Comparison of ENCODE assay signal across 12 cellular contexts in the genomic region with DNA sequence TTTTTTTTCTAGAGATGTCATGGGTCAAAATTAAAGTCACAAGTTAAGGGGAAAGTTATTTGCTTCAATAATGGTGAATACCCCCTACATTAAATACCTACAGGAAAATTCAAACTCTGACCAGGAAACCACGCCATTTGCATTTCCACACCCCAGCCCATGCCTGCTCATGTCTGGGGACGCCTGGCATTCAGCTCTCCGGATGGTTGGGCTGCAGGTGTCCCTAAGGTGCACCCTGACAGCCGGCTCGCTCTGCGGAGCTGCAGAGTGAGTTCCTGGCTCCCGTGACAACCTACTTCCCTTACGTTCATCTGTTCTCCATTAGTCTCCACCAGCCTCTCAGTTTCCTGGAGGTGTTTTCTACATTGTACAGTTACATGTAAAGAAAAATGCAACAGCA.
A peak's percentile ranks its signal among the peaks of the same experiment; 100 is the strongest.
DNase-seq lines count a peak whose midpoint lies in the region; ATAC-seq and TF ChIP-seq lines count a peak whose summit lies in the region.
"Had no signal": no experiment of that assay in that cellular context is flagged by ENCODE, and none has a peak within 500 bp of the region (broad histone marks: within the 10 kb centered on the region; RNA-seq: fewer than 3 reads in every experiment).

No MANE protein-coding gene starts in this region.

- TF ChIP-seq CTCF in OCI-LY1 (IDR thresholded peaks at IDR 0.05; ENCODE audit: low read length), result no peak
- TF ChIP-seq CTCF in upper lobe of left lung (IDR thresholded peaks at IDR 0.05), result no peak

- H3K79me2 ChIP-seq in OCI-LY1 (ENCODE audit: insufficient read depth, low read length), result no peaks in the 10 kb centered on the region

- peak overlapping the region; percentile 53 for H3K4me2 ChIP-seq in OCI-LY1 (ENCODE audit: low read length)

- H3K27ac ChIP-seq in OCI-LY1 (ENCODE audit: low read depth, low read length, poor library complexity, severe bottlenecking), result peak overlapping the region; percentile 67
- peak overlapping the region; percentile 62 to 80 (median 72) for H3K27ac ChIP-seq in upper lobe of left lung
- H3K27ac ChIP-seq in SJCRH30, result no peak overlapping the region
- H3K27ac ChIP-seq: right atrium auricular region had no signal

- peak; percentile 19 for DNase-seq in DMS153 (lab: John Stamatoyannopoulos, UW)
- DNase-seq in DMS153 treated with DMSO at 0.1 percent for 48 hours (lab: John Stamatoyannopoulos, UW; ENCODE audit: unreplicated experiment), result no peak
- peak; percentile 46 to 48 for DNase-seq in upper lobe of left lung
- no peak for DNase-seq in ACHN
- DNase-seq in medulla oblongata (ENCODE audit: extremely low spot score), result no peak
- no peak for DNase-seq in SJCRH30
- DNase-seq: 8988T; activated CD8-positive, alpha-beta memory T cell treated with anti-CD3 and anti-CD28 coated beads for 24 hours; left cardiac atrium had no signal

- H3K9ac ChIP-seq in OCI-LY1 (ENCODE audit: low read length), result no peak overlapping the region; the same call in 1 of the 2 replicates

- no peak for TF ChIP-seq POLR2A in upper lobe of left lung (IDR thresholded peaks at IDR 0.05)

- 61 to 93% methylated on average over 8 of the region's 8 CpGs for WGBS in upper lobe of left lung, 2 donors

- H3K9me3 ChIP-seq in OCI-LY1 (ENCODE audit: low read length) (no peaks in the 10 kb centered on the region), upper lobe of left lung (no peaks in the 10 kb centered on the region), SJCRH30 (replicated peaks) (no peaks in the 10 kb centered on the region)
- H3K9me3 ChIP-seq: right atrium auricular region had no signal

- H3F3A ChIP-seq in OCI-LY1 (ENCODE audit: insufficient read depth, low read length), result no peaks in the 10 kb centered on the region

- no peak for TF ChIP-seq EP300 in upper lobe of left lung (IDR thresholded peaks at IDR 0.05)

- H3K4me3 ChIP-seq in OCI-LY1 (ENCODE audit: low read depth, low read length, poor library complexity, severe bottlenecking) (peak overlapping the region; percentile 20), upper lobe of left lung (peak overlapping the region in 3 of 4 donors; percentile 29 to 45 (median 38)), SJCRH30 (no peak overlapping the region)
- H3K4me3 ChIP-seq: right atrium auricular region had no signal

- no peaks in the 10 kb centered on the region for H4K20me1 ChIP-seq in OCI-LY1 (ENCODE audit: insufficient read depth, low read length)

- in situ Hi-C loops in ACHN (cut with HindIII; ENCODE audit: low pct_ligation_motif_present, low pct_unique_long_range_greater_than_20kb, low sequenced_read_pairs), result no loop called here

- H3K4me1 ChIP-seq in OCI-LY1 (ENCODE audit: insufficient read depth, low read length, severe bottlenecking) (peaks cover 18% of the 10 kb centered on the region), upper lobe of left lung (peaks cover 0 to 3% (median 1%) of the 10 kb centered on the region in 4 donors), SJCRH30 (no peaks in the 10 kb centered on the region)
- H3K4me1 ChIP-seq: right atrium auricular region had no signal

- H3K36me3 ChIP-seq in OCI-LY1 (ENCODE audit: insufficient read depth, low read length) (peaks cover 9% of the 10 kb centered on the region; the same call in 1 of the 2 replicates), upper lobe of left lung (no peaks in the 10 kb centered on the region), SJCRH30 (no peaks in the 10 kb centered on the region)
- H3K36me3 ChIP-seq: right atrium auricular region had no signal

- H3K9me2 ChIP-seq in OCI-LY1 (ENCODE audit: low read depth, low read length), result no peaks in the 10 kb centered on the region

- no peaks in the 10 kb centered on the region for H3K27me3 ChIP-seq in OCI-LY1 (ENCODE audit: insufficient read depth, low read length)
- H3K27me3 ChIP-seq in upper lobe of left lung, result no peaks in the 10 kb centered on the region
- H3K27me3 ChIP-seq in SJCRH30, result no peaks in the 10 kb centered on the region
- H3K27me3 ChIP-seq: right atrium auricular region had no signal

- no peak overlapping the region for H2AFZ ChIP-seq in OCI-LY1 (ENCODE audit: low read length)

- ATAC-seq in HG02840 (IDR thresholded peaks at IDR 0.05; ENCODE audit: low FRiP score, unreplicated experiment) (peak; percentile 91), upper lobe of left lung (ENCODE audit: low FRiP score in 2 of 2) (peak; percentile 44 to 84)
- ATAC-seq: left cardiac atrium had no signal

Comparison
In these comparisons a context has a peak if more than half of its experiments do, and no peak if none do; other contexts are left out.
1. DNase-seq: peak in DMS153 (single experiment) and upper lobe of left lung (2 of 2); none in DMS153 treated with DMSO at 0.1 percent for 48 hours (single experiment), ACHN (single experiment), medulla oblongata (single experiment) and SJCRH30 (0 of 2).